ENCODE assay signal across 8 cellular contexts in genomic region chr3:123066896-123067688, GRCh38.
A peak's percentile ranks its signal among the peaks of the same experiment; 100 is the strongest.
DNase-seq lines count a peak whose midpoint lies in the region; ATAC-seq and TF ChIP-seq lines count a peak whose summit lies in the region.

TSS of gene PDIA5 (plus strand) at chr3:123067025. CDS start at chr3:123067165, 140 bp downstream.

- H2AFZ ChIP-seq in ACC112 (ENCODE audit: low read length, unreplicated experiment) = peak within 1 kb of the TSS; percentile 99

- peaks cover 30% of the 10 kb centered on the region for H3K4me1 ChIP-seq in ACC112 (ENCODE audit: control insufficient read depth, insufficient read depth, low read length, unreplicated experiment)

- H3K27me3 ChIP-seq in ACC112 (ENCODE audit: insufficient read depth, low read length) (no peaks in the 10 kb centered on the region), WERI-Rb-1 (ENCODE audit: insufficient read depth, low read depth, severe bottlenecking) (no peaks in the 10 kb centered on the region)

- no peak within 1 kb of the TSS; the same call in 1 of the 2 replicates for H3K27ac ChIP-seq in ACC112 (ENCODE audit: low read depth, low read length)
- peak within 1 kb of the TSS; percentile 86 for H3K27ac ChIP-seq in WERI-Rb-1
- H3K27ac ChIP-seq in caudate nucleus (ENCODE audit: low read depth, low read length) = no peak within 1 kb of the TSS

- H3K36me3 ChIP-seq in ACC112 (ENCODE audit: insufficient read depth, low read length) (no peaks in the 10 kb centered on the region), WERI-Rb-1 (peaks cover 9% of the 10 kb centered on the region)

- peaks cover 49% of the 10 kb centered on the region for H3K79me2 ChIP-seq in ACC112 (ENCODE audit: control insufficient read depth, insufficient read depth, low read length, unreplicated experiment)

- H3K4me3 ChIP-seq in ACC112 (ENCODE audit: low read depth, low read length) = peak within 1 kb of the TSS; percentile 95
- peak within 1 kb of the TSS; percentile 91 for H3K4me3 ChIP-seq in WERI-Rb-1 (ENCODE audit: low read depth, low read length)

- no peak for TF ChIP-seq CTCF in WERI-Rb-1 (IDR thresholded peaks at IDR 0.05; ENCODE audit: low read depth, low read length)

- DNase-seq in NCI-H2171 treated with DMSO at 0.1 percent for 48 hours (lab: John Stamatoyannopoulos, UW) = peak; percentile 94
- DNase-seq in WERI-Rb-1 = peak; percentile 96
- DNase-seq in caudate nucleus (lab: John Stamatoyannopoulos, UW) = peak; percentile 34 to 93 (median 85)
- peak; percentile 97 for DNase-seq in islet precursor cell
- DNase-seq in stimulated activated CD4-positive, alpha-beta T cell treated with anti-CD3 and anti-CD28 coated beads, Interleukin-12 subunit alpha, Interleukin-12 subunit beta, amount 100 ng/mL, for 24 hours (ENCODE audit: low read depth in 2 of 2) = peak; percentile 75 to 83

- peak; percentile 88 for ATAC-seq in GM18867 (IDR thresholded peaks at IDR 0.05; ENCODE audit: unreplicated experiment)
- peak; percentile 71 for ATAC-seq in HG03097 (IDR thresholded peaks at IDR 0.05; ENCODE audit: low FRiP score, unreplicated experiment)

- H3K9me3 ChIP-seq in WERI-Rb-1 (ENCODE audit: severe bottlenecking) = no peaks in the 10 kb centered on the region
